Comparison of ENCODE assay signal across 16 cellular contexts in genomic region chr11:10861799-10862198, GRCh38. TPM values are rescaled to one million over a fixed set of nuclear protein-coding genes. Genes with fewer than 3 reads are reported as not detected.
DNase-seq lines count a peak whose midpoint lies in the region; ATAC-seq and TF ChIP-seq lines count a peak whose summit lies in the region.
"Had no signal": no experiment of that assay in that cellular context is flagged by ENCODE, and none has a peak within 500 bp of the region (broad histone marks: within the 10 kb centered on the region; RNA-seq: fewer than 3 reads in every experiment).

No MANE protein-coding gene starts in this region.

- no TSS peak for BruUV-seq in Panc1 (replicated peaks; lab: Mats Ljungman, UMichigan)

- no peak for TF ChIP-seq CTCF in CD4-positive, alpha-beta T cell (IDR thresholded peaks at IDR 0.05)
- TF ChIP-seq CTCF in Panc1 (IDR thresholded peaks at IDR 0.05) = no peak
- TF ChIP-seq CTCF in mesothelial cell of epicardium (IDR thresholded peaks at IDR 0.05; ENCODE audit: unreplicated experiment) = no peak
- TF ChIP-seq CTCF in testis (IDR thresholded peaks at IDR 0.05) = no peak
- TF ChIP-seq CTCF in body of pancreas (IDR thresholded peaks at IDR 0.05) = no peak
- TF ChIP-seq CTCF in GM13977 (IDR thresholded peaks at IDR 0.05; ENCODE audit: extremely low read depth, insufficient read depth, missing control alignments) = no peak

- H3K27me3 ChIP-seq in CD4-positive, alpha-beta T cell (ENCODE audit: control insufficient read depth, insufficient read depth, low read length) = no peaks in the 10 kb centered on the region
- H3K27me3 ChIP-seq in Panc1 (ENCODE audit: control insufficient read depth, insufficient read depth, low read length) = no peaks in the 10 kb centered on the region
- no peaks in the 10 kb centered on the region for H3K27me3 ChIP-seq in testis
- no peaks in the 10 kb centered on the region for H3K27me3 ChIP-seq in body of pancreas

- H3K4me3 ChIP-seq in Panc1 (ENCODE audit: low read depth in 2 of 2, low read length in 2 of 2) = no peak overlapping the region
- no peak overlapping the region for H3K4me3 ChIP-seq in testis
- no peak overlapping the region for H3K4me3 ChIP-seq in body of pancreas

- H3K36me3 Mint-ChIP-seq in CD4-positive, alpha-beta T cell (ENCODE audit: low read depth) = peaks cover 21% of the 10 kb centered on the region
- no peaks in the 10 kb centered on the region for H3K36me3 Mint-ChIP-seq in mesothelial cell of epicardium
- peaks cover 9% of the 10 kb centered on the region for H3K36me3 Mint-ChIP-seq in stimulated activated memory B cell treated with anti-CD40 and anti-IgM and Interleukin-4, amounts not matched to agents 10 μg/mL and 1 μg/mL and 100 μg/mL, for 72 hours

- TF ChIP-seq POLR2A in testis (IDR thresholded peaks at IDR 0.05) = no peak
- TF ChIP-seq POLR2A in body of pancreas (IDR thresholded peaks at IDR 0.05) = no peak

- WGBS in testis, 2 donors = 91 to 100% methylated on average over 1 of the region's 1 CpG
- 93 to 100% methylated on average over 1 of the region's 1 CpG for WGBS in body of pancreas, 2 donors

- no peaks in the 10 kb centered on the region for H3K9me3 ChIP-seq in CD4-positive, alpha-beta T cell (ENCODE audit: control insufficient read depth, low read length)
- H3K9me3 ChIP-seq in Panc1 (ENCODE audit: control insufficient read depth, insufficient read depth, low read depth, low read length) (peaks cover 3% of the 10 kb centered on the region; the same call in 1 of the 2 replicates), testis (no peaks in the 10 kb centered on the region), body of pancreas (no peaks in the 10 kb centered on the region)

- CTCF ChIA-PET in CD4-positive, alpha-beta T cell (lab: Charles Lee) = interaction anchor here (1.0 to 2.6 kb wide), 2 partner anchors 17 to 52 kb away, joined by 3 to 11 read pairs; no protein-coding TSS in a partner anchor
- CTCF ChIA-PET in Panc1 (lab: Charles Lee) = no interaction called here

- in situ Hi-C loops in Panc1 (cut with HindIII; ENCODE audit: low pct_unique_long_range_greater_than_20kb, low sequenced_read_pairs) (no loop called here), GM13977 (cut with MboI; ENCODE audit: low pct_unique_long_range_greater_than_20kb, low sequenced_read_pairs, unreplicated experiment) (no loop called here)

- H3K4me1 ChIP-seq in Panc1 (ENCODE audit: control insufficient read depth, insufficient read depth, low read length) = peaks cover 40% of the 10 kb centered on the region
- peaks cover 12% of the 10 kb centered on the region for H3K4me1 ChIP-seq in testis
- H3K4me1 ChIP-seq in body of pancreas = peaks cover 17% of the 10 kb centered on the region

- H3K27ac ChIP-seq in CD4-positive, alpha-beta T cell (ENCODE audit: low read depth, low read length) = no peak overlapping the region
- H3K27ac ChIP-seq in Panc1 (ENCODE audit: low read length) = peak overlapping the region; percentile 78
- no peak overlapping the region for H3K27ac ChIP-seq in testis
- no peak overlapping the region for H3K27ac ChIP-seq in body of pancreas

- DNase-seq in CD4-positive, alpha-beta T cell = no peak
- DNase-seq in Panc1 (ENCODE audit: low read depth, low spot score) (no peak), mesothelial cell of epicardium (ENCODE audit: low spot score in 2 of 2, unreplicated experiment in 2 of 2) (no peak), testis (no peak), body of pancreas (no peak), GM13977 (ENCODE audit: low spot score) (no peak)
- DNase-seq: Calu3; CD4-positive, alpha-beta memory T cell; NCI-H1092; NCI-H2107; NCI-H2227 treated with DMSO at 0.1 percent for 48 hours; NCI-H524; SHP77 had no signal

- no peaks in the 10 kb centered on the region for H3K27me3 Mint-ChIP-seq in CD4-positive, alpha-beta T cell
- no peaks in the 10 kb centered on the region for H3K27me3 Mint-ChIP-seq in mesothelial cell of epicardium (ENCODE audit: low read depth)
- H3K27me3 Mint-ChIP-seq in stimulated activated memory B cell treated with anti-CD40 and anti-IgM and Interleukin-4, amounts not matched to agents 10 μg/mL and 1 μg/mL and 100 μg/mL, for 72 hours = no peaks in the 10 kb centered on the region
- H3K27me3 Mint-ChIP-seq: CD4-positive, alpha-beta memory T cell had no signal

- peaks cover 47% of the 10 kb centered on the region for H3K4me1 Mint-ChIP-seq in CD4-positive, alpha-beta T cell (ENCODE audit: low read depth)
- H3K4me1 Mint-ChIP-seq in mesothelial cell of epicardium = peaks cover 42% of the 10 kb centered on the region
- peaks cover 25% of the 10 kb centered on the region for H3K4me1 Mint-ChIP-seq in stimulated activated memory B cell treated with anti-CD40 and anti-IgM and Interleukin-4, amounts not matched to agents 10 μg/mL and 1 μg/mL and 100 μg/mL, for 72 hours

- H3K9me3 Mint-ChIP-seq in CD4-positive, alpha-beta T cell = no peaks in the 10 kb centered on the region
- H3K9me3 Mint-ChIP-seq in mesothelial cell of epicardium = peaks cover 8% of the 10 kb centered on the region
- peaks cover 5% of the 10 kb centered on the region for H3K9me3 Mint-ChIP-seq in stimulated activated memory B cell treated with anti-CD40 and anti-IgM and Interleukin-4, amounts not matched to agents 10 μg/mL and 1 μg/mL and 100 μg/mL, for 72 hours
- H3K9me3 Mint-ChIP-seq: CD4-positive, alpha-beta memory T cell had no signal

- no peak for ATAC-seq in CD4-positive, alpha-beta T cell (ENCODE audit: poor library complexity)
- ATAC-seq in Panc1 = no peak
- no peak for ATAC-seq in stimulated activated memory B cell treated with anti-CD40 and anti-IgM and Interleukin-4, amounts not matched to agents 10 μg/mL and 1 μg/mL and 100 μg/mL, for 72 hours
- ATAC-seq in GM19463 (IDR thresholded peaks at IDR 0.05; ENCODE audit: unreplicated experiment) = no peak
- no peak for ATAC-seq in body of pancreas
- ATAC-seq: SK-N-SH treated with all-trans-retinoic acid at 6 μM for 48 hours had no signal

- intact Hi-C loops in CD4-positive, alpha-beta T cell (cut with DNase I, micrococcal nuclease) = loop anchor here in 1 of 2 experiments (5.0 to 10.0 kb wide), 2 partner anchors 286 to 567 kb away; partner anchors contain the start of gene SBF2
- intact Hi-C loops in Panc1 (cut with micrococcal nuclease; ENCODE audit: unreplicated experiment) = no loop called here
- intact Hi-C loops in testis (cut with DNase I; ENCODE audit: low total_unique reads) = no loop called here
- intact Hi-C loops in body of pancreas (cut with DNase I) = no loop called here

- POLR2A ChIA-PET in CD4-positive, alpha-beta T cell (lab: Charles Lee) = interaction anchor here (0.6 to 1.9 kb wide), 2 partner anchors 10 to 53 kb away, joined by 3 to 20 read pairs; partner anchors contain the start of gene EIF4G2
- POLR2A ChIA-PET in Panc1 (lab: Charles Lee) = interaction anchor here (0.7 kb wide), 1 partner anchor 171 kb away, joined by 5 read pairs; no protein-coding TSS in a partner anchor

- peak overlapping the region; percentile 87 for H3K27ac Mint-ChIP-seq in CD4-positive, alpha-beta T cell
- peak overlapping the region; percentile 49 for H3K27ac Mint-ChIP-seq in mesothelial cell of epicardium
- H3K27ac Mint-ChIP-seq in stimulated activated memory B cell treated with anti-CD40 and anti-IgM and Interleukin-4, amounts not matched to agents 10 μg/mL and 1 μg/mL and 100 μg/mL, for 72 hours = peak overlapping the region; percentile 20

- H3K4me3 Mint-ChIP-seq in CD4-positive, alpha-beta T cell = no peak overlapping the region
- H3K4me3 Mint-ChIP-seq in mesothelial cell of epicardium = no peak overlapping the region
- no peak overlapping the region for H3K4me3 Mint-ChIP-seq in stimulated activated memory B cell treated with anti-CD40 and anti-IgM and Interleukin-4, amounts not matched to agents 10 μg/mL and 1 μg/mL and 100 μg/mL, for 72 hours

- H3K36me3 ChIP-seq in Panc1 (ENCODE audit: control insufficient read depth, insufficient read depth, low read length) (peaks cover 3% of the 10 kb centered on the region; the same call in 1 of the 2 replicates), testis (ENCODE audit: low read depth, missing control alignments) (no peaks in the 10 kb centered on the region), body of pancreas (replicated peaks in 1 of 2; ENCODE audit: insufficient read depth in 1 of 2, low read depth in 2 of 2) (no peaks in the 10 kb centered on the region)

RNA-seq across cellular contexts. Expression of gene ZBED5, which starts 3.9 kb away (rescaled TPM):
- total RNA-seq in CD4-positive, alpha-beta T cell = 10 to 100 TPM; 71.1 to 72.0 TPM
- total RNA-seq in Panc1 (2021; ENCODE audit: unreplicated experiment) = 114 TPM
- 59.1 TPM for polyA plus RNA-seq in Panc1 (2012; ENCODE audit: insufficient read length)
- total RNA-seq in mesothelial cell of epicardium = 116 to 120 TPM (median 120 TPM) in 3 replicates
- 10 to 100 TPM; 30.4 to 37.3 TPM for total RNA-seq in testis
- 27.0 TPM for polyA plus RNA-seq in testis (ENCODE audit: insufficient read depth, low read depth, low replicate concordance)
- 10 to 100 TPM; 16.5 to 24.1 TPM for total RNA-seq in body of pancreas

RNA-seq across cellular contexts. Expression of gene EIF4G2, which starts 53.1 kb away (rescaled TPM):
- 1,000 to 10,000 TPM; 1,001 to 1,008 TPM for total RNA-seq in CD4-positive, alpha-beta T cell
- total RNA-seq in Panc1 (2021; ENCODE audit: unreplicated experiment) = 2,422 TPM
- polyA plus RNA-seq in Panc1 (2012; ENCODE audit: insufficient read length) = 1,612 TPM
- 1,220 to 1,246 TPM (median 1,239 TPM) in 3 replicates for total RNA-seq in mesothelial cell of epicardium
- 100 to 1,000 TPM; 451 to 519 TPM for total RNA-seq in testis
- 501 TPM for polyA plus RNA-seq in testis (ENCODE audit: insufficient read depth, low read depth, low replicate concordance)
- total RNA-seq in body of pancreas = 100 to 1,000 TPM; 223 to 230 TPM

Comparison
In these comparisons a context has a peak if more than half of its experiments do, and no peak if none do; other contexts are left out.
1. H3K27ac Mint-ChIP-seq: peak in every context shown above with its lines; median percentile 87 in CD4-positive, alpha-beta T cell; 49 in mesothelial cell of epicardium; 20 in stimulated activated memory B cell treated with anti-CD40 and anti-IgM and Interleukin-4, amounts not matched to agents 10 μg/mL and 1 μg/mL and 100 μg/mL, for 72 hours.